ENCODE assay signal across 8 cellular contexts in genomic region chr2:74530239-74531161, GRCh38. TPM values are rescaled to one million over a fixed set of nuclear protein-coding genes. Genes with fewer than 3 reads are reported as not detected.
DNase-seq lines count a peak whose midpoint lies in the region; ATAC-seq and TF ChIP-seq lines count a peak whose summit lies in the region.

No MANE protein-coding gene starts in this region.

- H3K36me3 ChIP-seq in PC-3 (ENCODE audit: low read depth, low read length): peaks cover 33% of the 10 kb centered on the region

- POLR2A ChIA-PET in PC-3 (lab: Charles Lee; ENCODE audit: unreplicated experiment): interaction anchor here (0.5 to 0.7 kb wide), 2 partner anchors 13 to 47 kb away, joined by 3 read pairs; no protein-coding TSS in a partner anchor
- POLR2A ChIA-PET in activated naive CD8-positive, alpha-beta T cell treated with anti-CD3 and anti-CD28 coated beads, Interleukin-2, amount 10 ng/mL, durations not matched to agents 7 days and 5 days (lab: Charles Lee): interaction anchor here (0.7 to 5.2 kb wide), 15 partner anchors 9 to 239 kb away, joined by 3 to 54 read pairs (median 7); partner anchors contain the start of genes CCDC142, INO80B, LBX2 and LOXL3

- H3K4me2 ChIP-seq in PC-3 (ENCODE audit: low read length): peak overlapping the region; percentile 96

- intact Hi-C loops in PC-3 (cut with micrococcal nuclease) (loop anchor here (5.0 kb wide), 1 partner anchor 57 kb away; no protein-coding TSS in a partner anchor), left cardiac atrium (cut with DNase I) (loop anchor here in 1 of 2 donors (5.0 kb wide), 1 partner anchor 57 kb away; no protein-coding TSS in a partner anchor), posterior vena cava (cut with DNase I) (no loop called here)

- TF ChIP-seq CTCF in PC-3 (conservative IDR thresholded peaks at IDR 0.05; ENCODE audit: low read depth, low read length): no peak

- H3K27me3 Mint-ChIP-seq in activated naive CD8-positive, alpha-beta T cell treated with anti-CD3 and anti-CD28 coated beads, Interleukin-2, amount 10 ng/mL, durations not matched to agents 7 days and 5 days: no peaks in the 10 kb centered on the region

- H3K4me1 Mint-ChIP-seq in activated naive CD8-positive, alpha-beta T cell treated with anti-CD3 and anti-CD28 coated beads, Interleukin-2, amount 10 ng/mL, durations not matched to agents 7 days and 5 days: peaks cover 38% of the 10 kb centered on the region

- peak; percentile 24 for ATAC-seq in HG02870 (IDR thresholded peaks at IDR 0.05; ENCODE audit: unreplicated experiment)
- peak; percentile 8 for ATAC-seq in PC-3
- ATAC-seq in activated naive CD8-positive, alpha-beta T cell treated with anti-CD3 and anti-CD28 coated beads, Interleukin-2, amount 10 ng/mL, durations not matched to agents 7 days and 5 days (ENCODE audit: low read depth): peak; percentile 9
- peak; percentile 34 to 53 for ATAC-seq in left cardiac atrium

- CTCF ChIA-PET in PC-3 (lab: Charles Lee): interaction anchor here (0.6 kb wide), 1 partner anchor 129 kb away, joined by 4 read pairs; no protein-coding TSS in a partner anchor

- H3K27ac ChIP-seq in PC-3 (ENCODE audit: low read length): no peak overlapping the region

- H3K9me3 Mint-ChIP-seq in activated naive CD8-positive, alpha-beta T cell treated with anti-CD3 and anti-CD28 coated beads, Interleukin-2, amount 10 ng/mL, durations not matched to agents 7 days and 5 days: peaks cover 2% of the 10 kb centered on the region

- H3K4me3 ChIP-seq in PC-3 (ENCODE audit: low read length): peak overlapping the region; percentile 93

- H3K27ac Mint-ChIP-seq in activated naive CD8-positive, alpha-beta T cell treated with anti-CD3 and anti-CD28 coated beads, Interleukin-2, amount 10 ng/mL, durations not matched to agents 7 days and 5 days: peak overlapping the region; percentile 96

- peak overlapping the region; percentile 97 for H3K4me3 Mint-ChIP-seq in activated naive CD8-positive, alpha-beta T cell treated with anti-CD3 and anti-CD28 coated beads, Interleukin-2, amount 10 ng/mL, durations not matched to agents 7 days and 5 days

- peak; percentile 68 for DNase-seq in NCI-H82 (lab: John Stamatoyannopoulos, UW)
- no peak for DNase-seq in NCI-H82 treated with DMSO at 0.1 percent for 48 hours (lab: John Stamatoyannopoulos, UW; ENCODE audit: unreplicated experiment)
- DNase-seq in PC-3: peak; percentile 38
- peak; percentile 64 for DNase-seq in activated naive CD8-positive, alpha-beta T cell treated with anti-CD3 and anti-CD28 coated beads, Interleukin-2, amount 10 ng/mL, durations not matched to agents 7 days and 5 days
- no peak for DNase-seq in left cardiac atrium
- DNase-seq in posterior vena cava (ENCODE audit: low spot score): peak; percentile 88
- no peak for DNase-seq in NCI-H1092 treated with DMSO at 0.1 percent for 48 hours (lab: John Stamatoyannopoulos, UW)

- H3K27me3 ChIP-seq in PC-3 (ENCODE audit: low read length): no peaks in the 10 kb centered on the region

- TSS peak; percentile 32 for BruUV-seq in PC-3 (replicated peaks; lab: Mats Ljungman, UMichigan)

- no peaks in the 10 kb centered on the region for H3F3A ChIP-seq in PC-3 (ENCODE audit: low read length, unreplicated experiment)

- peak overlapping the region; percentile 98 for H3K9ac ChIP-seq in PC-3 (ENCODE audit: low read length)

- peaks cover 40% of the 10 kb centered on the region for H3K36me3 Mint-ChIP-seq in activated naive CD8-positive, alpha-beta T cell treated with anti-CD3 and anti-CD28 coated beads, Interleukin-2, amount 10 ng/mL, durations not matched to agents 7 days and 5 days

- peaks cover 20% of the 10 kb centered on the region for H3K4me1 ChIP-seq in PC-3 (ENCODE audit: insufficient read depth, low read length)

- H3K79me2 ChIP-seq in PC-3 (ENCODE audit: low read length): peaks cover 43% of the 10 kb centered on the region

- no peaks in the 10 kb centered on the region for H3K9me2 ChIP-seq in PC-3 (replicated peaks; ENCODE audit: low read length)

- no peaks in the 10 kb centered on the region for H3K9me3 ChIP-seq in PC-3 (ENCODE audit: low read length)

- H4K20me1 ChIP-seq in PC-3 (ENCODE audit: low read length): 0 out of 2 replicates have a peak, but pooled peaks cover 7% of the 10 kb centered on the region

- H2AFZ ChIP-seq in PC-3 (ENCODE audit: low read length): peak overlapping the region; percentile 78

RNA-seq across cellular contexts. Expression of gene HTRA2, which starts 0.8 kb away (rescaled TPM):
- total RNA-seq in PC-3 (2014; rRNA removed): 71.8 and 77.5 TPM in 2 replicates
- total RNA-seq in activated naive CD8-positive, alpha-beta T cell treated with anti-CD3 and anti-CD28 coated beads, Interleukin-2, amount 10 ng/mL, durations not matched to agents 7 days and 5 days: 10 to 100 TPM; 46.6 to 47.4 TPM
- 10 to 100 TPM; 28.7 to 29.3 TPM for total RNA-seq in left cardiac atrium
- total RNA-seq in posterior vena cava: 10 to 100 TPM; 22.4 to 30.4 TPM

RNA-seq across cellular contexts. Expression of gene AUP1, which starts 1.0 kb away (rescaled TPM):
- total RNA-seq in PC-3 (2014; rRNA removed): 218 and 233 TPM in 2 replicates
- total RNA-seq in activated naive CD8-positive, alpha-beta T cell treated with anti-CD3 and anti-CD28 coated beads, Interleukin-2, amount 10 ng/mL, durations not matched to agents 7 days and 5 days: 100 to 1,000 TPM; 126 to 127 TPM
- 10 to 100 TPM; 62.2 to 78.3 TPM for total RNA-seq in left cardiac atrium
- 10 to 100 TPM; 64.4 to 67.0 TPM for total RNA-seq in posterior vena cava

RNA-seq across cellular contexts. Expression of gene DQX1, which starts 4.5 kb away (rescaled TPM):
- total RNA-seq in PC-3 (2014; rRNA removed) (0.07 and 0.63 TPM in 2 replicates), left cardiac atrium (not detected), posterior vena cava (not detected)
- total RNA-seq in activated naive CD8-positive, alpha-beta T cell treated with anti-CD3 and anti-CD28 coated beads, Interleukin-2, amount 10 ng/mL, durations not matched to agents 7 days and 5 days: under 1 TPM; 0.20 to 0.39 TPM

RNA-seq across cellular contexts. Expression of gene TLX2, which starts 16.2 kb away (rescaled TPM):
- total RNA-seq in PC-3 (2014; rRNA removed) (3.1 and 3.4 TPM in 2 replicates), left cardiac atrium (not detected), posterior vena cava (not detected)
- under 1 TPM; 0.69 to 0.88 TPM for total RNA-seq in activated naive CD8-positive, alpha-beta T cell treated with anti-CD3 and anti-CD28 coated beads, Interleukin-2, amount 10 ng/mL, durations not matched to agents 7 days and 5 days

RNA-seq across cellular contexts. Expression of gene PCGF1, which starts 23.0 kb away (rescaled TPM):
- total RNA-seq in PC-3 (2014; rRNA removed) (31.2 and 35.7 TPM in 2 replicates), left cardiac atrium (10 to 100 TPM; 18.3 to 24.0 TPM), posterior vena cava (10 to 100 TPM; 21.6 to 23.6 TPM)
- total RNA-seq in activated naive CD8-positive, alpha-beta T cell treated with anti-CD3 and anti-CD28 coated beads, Interleukin-2, amount 10 ng/mL, durations not matched to agents 7 days and 5 days: 10 to 100 TPM; 35.9 to 40.1 TPM

Comparison
In these comparisons a context has a peak if more than half of its experiments do, and no peak if none do; other contexts are left out.
1. DNase-seq: peak in NCI-H82 (single experiment), PC-3 (single experiment), activated naive CD8-positive, alpha-beta T cell treated with anti-CD3 and anti-CD28 coated beads, Interleukin-2, amount 10 ng/mL, durations not matched to agents 7 days and 5 days (single experiment) and posterior vena cava (single experiment); none in NCI-H82 treated with DMSO at 0.1 percent for 48 hours (single experiment), left cardiac atrium (single experiment) and NCI-H1092 treated with DMSO at 0.1 percent for 48 hours (single experiment).
2. Peak in every context shown above with its lines, with median percentiles within 50 percentile points of each other: ATAC-seq.